8 cellular contexts compared by ENCODE assay signal in genomic region chr22:31488988-31489617, GRCh38. TPM values are rescaled to one million over a fixed set of nuclear protein-coding genes. Genes with fewer than 3 reads are reported as not detected.
A peak's percentile ranks its signal among the peaks of the same experiment; 100 is the strongest.
DNase-seq lines count a peak whose midpoint lies in the region; ATAC-seq lines count a peak whose summit lies in the region.

No MANE protein-coding gene starts in this region.

- H3K4me3 Mint-ChIP-seq in activated CD4-positive, alpha-beta T cell treated with anti-CD3 and anti-CD28 coated beads, Interleukin-2, amount 10 ng/mL, durations not matched to agents 24 days and 14 days = peak overlapping the region; percentile 86
- H3K4me3 Mint-ChIP-seq in effector memory CD8-positive, alpha-beta T cell = peak overlapping the region; percentile 88 to 92
- H3K4me3 Mint-ChIP-seq in memory B cell = peak overlapping the region; percentile 90
- peak overlapping the region; percentile 81 to 93 for H3K4me3 Mint-ChIP-seq in stimulated activated naive CD8-positive, alpha-beta T cell treated with anti-CD3 and anti-CD28 coated beads, Interleukin-15, amount 100 ng/mL, for 72 hours

- DNase-seq in GM19238 (ENCODE audit: insufficient read length, low spot score) (peak; percentile 27), HT-29 (ENCODE audit: low spot score) (peak; percentile 32), memory B cell (ENCODE audit: low spot score in 2 of 2) (peak in 1 of 2 donors; percentile 40), DMS79 (lab: John Stamatoyannopoulos, UW) (no peak)
- DNase-seq in activated CD4-positive, alpha-beta T cell treated with anti-CD3 and anti-CD28 coated beads, Interleukin-2, amount 10 ng/mL, durations not matched to agents 24 days and 14 days = peak; percentile 76
- peak; percentile 3 to 15 (median 8) for DNase-seq in effector memory CD8-positive, alpha-beta T cell
- peak; percentile 38 to 49 for DNase-seq in stimulated activated naive CD8-positive, alpha-beta T cell treated with anti-CD3 and anti-CD28 coated beads, Interleukin-15, amount 100 ng/mL, for 72 hours

- peak overlapping the region; percentile 93 for H3K9ac ChIP-seq in BLaER1

- ATAC-seq in effector memory CD8-positive, alpha-beta T cell (replicated peaks) = peak; percentile 11
- ATAC-seq in memory B cell (ENCODE audit: low read depth) = no peak
- ATAC-seq in stimulated activated naive CD8-positive, alpha-beta T cell treated with anti-CD3 and anti-CD28 coated beads, Interleukin-15, amount 100 ng/mL, for 72 hours = peak; percentile 52

- no peaks in the 10 kb centered on the region for H3K27me3 Mint-ChIP-seq in activated CD4-positive, alpha-beta T cell treated with anti-CD3 and anti-CD28 coated beads, Interleukin-2, amount 10 ng/mL, durations not matched to agents 24 days and 14 days
- H3K27me3 Mint-ChIP-seq in effector memory CD8-positive, alpha-beta T cell = no peaks in the 10 kb centered on the region
- no peaks in the 10 kb centered on the region for H3K27me3 Mint-ChIP-seq in memory B cell
- H3K27me3 Mint-ChIP-seq in stimulated activated naive CD8-positive, alpha-beta T cell treated with anti-CD3 and anti-CD28 coated beads, Interleukin-15, amount 100 ng/mL, for 72 hours = no peaks in the 10 kb centered on the region

- no peaks in the 10 kb centered on the region for H3K9me3 Mint-ChIP-seq in activated CD4-positive, alpha-beta T cell treated with anti-CD3 and anti-CD28 coated beads, Interleukin-2, amount 10 ng/mL, durations not matched to agents 24 days and 14 days
- H3K9me3 Mint-ChIP-seq in effector memory CD8-positive, alpha-beta T cell = no peaks in the 10 kb centered on the region
- no peaks in the 10 kb centered on the region for H3K9me3 Mint-ChIP-seq in memory B cell
- no peaks in the 10 kb centered on the region for H3K9me3 Mint-ChIP-seq in stimulated activated naive CD8-positive, alpha-beta T cell treated with anti-CD3 and anti-CD28 coated beads, Interleukin-15, amount 100 ng/mL, for 72 hours

- intact Hi-C loops in activated CD4-positive, alpha-beta T cell treated with anti-CD3 and anti-CD28 coated beads, Interleukin-2, amount 10 ng/mL, durations not matched to agents 24 days and 14 days (cut with micrococcal nuclease) = loop anchor here (1.0 to 2.0 kb wide), 5 partner anchors 8 to 144 kb away; partner anchors contain the start of gene DRG1

- H3K27me3 ChIP-seq in BLaER1 = no peaks in the 10 kb centered on the region

- peaks cover 38% of the 10 kb centered on the region for H3K36me3 Mint-ChIP-seq in activated CD4-positive, alpha-beta T cell treated with anti-CD3 and anti-CD28 coated beads, Interleukin-2, amount 10 ng/mL, durations not matched to agents 24 days and 14 days (ENCODE audit: low read depth)
- H3K36me3 Mint-ChIP-seq in effector memory CD8-positive, alpha-beta T cell (ENCODE audit: insufficient read depth) = peaks cover 41% of the 10 kb centered on the region
- H3K36me3 Mint-ChIP-seq in memory B cell = peaks cover 2% of the 10 kb centered on the region

- H3K36me3 ChIP-seq in BLaER1 = peaks cover 42% of the 10 kb centered on the region

- peaks cover 40% of the 10 kb centered on the region for H3K4me1 ChIP-seq in BLaER1

- peak overlapping the region; percentile 88 for H3K4me2 ChIP-seq in BLaER1

- peak overlapping the region; percentile 98 for H3K27ac ChIP-seq in BLaER1

- no peaks in the 10 kb centered on the region for H3K9me3 ChIP-seq in BLaER1

- H4K20me1 ChIP-seq in BLaER1 = peaks cover 39% of the 10 kb centered on the region

- H3K27ac Mint-ChIP-seq in activated CD4-positive, alpha-beta T cell treated with anti-CD3 and anti-CD28 coated beads, Interleukin-2, amount 10 ng/mL, durations not matched to agents 24 days and 14 days = peak overlapping the region; percentile 75
- peak overlapping the region; percentile 91 to 98 for H3K27ac Mint-ChIP-seq in effector memory CD8-positive, alpha-beta T cell
- peak overlapping the region; percentile 96 for H3K27ac Mint-ChIP-seq in memory B cell
- H3K27ac Mint-ChIP-seq in stimulated activated naive CD8-positive, alpha-beta T cell treated with anti-CD3 and anti-CD28 coated beads, Interleukin-15, amount 100 ng/mL, for 72 hours = peak overlapping the region; percentile 84 to 93

- peaks cover 45% of the 10 kb centered on the region for H3K4me1 Mint-ChIP-seq in activated CD4-positive, alpha-beta T cell treated with anti-CD3 and anti-CD28 coated beads, Interleukin-2, amount 10 ng/mL, durations not matched to agents 24 days and 14 days
- peaks cover 17 to 43% of the 10 kb centered on the region in 2 donors for H3K4me1 Mint-ChIP-seq in effector memory CD8-positive, alpha-beta T cell (ENCODE audit: low read depth in 2 of 2)
- peaks cover 18% of the 10 kb centered on the region for H3K4me1 Mint-ChIP-seq in memory B cell
- peaks cover 55% of the 10 kb centered on the region for H3K4me1 Mint-ChIP-seq in stimulated activated naive CD8-positive, alpha-beta T cell treated with anti-CD3 and anti-CD28 coated beads, Interleukin-15, amount 100 ng/mL, for 72 hours

- peak overlapping the region; percentile 97 for H3K4me3 ChIP-seq in BLaER1

RNA-seq across cellular contexts. Expression of gene EIF4ENIF1, which starts 0.5 kb away (rescaled TPM):
- total RNA-seq in HT-29 (2014; rRNA removed; shearing (Covaris generic)) = 3.9 and 4.3 TPM in 2 replicates
- 78.1 and 85.6 TPM in 2 replicates for total RNA-seq in activated CD4-positive, alpha-beta T cell treated with anti-CD3 and anti-CD28 coated beads, Interleukin-2, amount 10 ng/mL, durations not matched to agents 24 days and 14 days

RNA-seq across cellular contexts. Expression of gene SFI1, which starts 7.2 kb away (rescaled TPM):
- 20.5 and 26.1 TPM in 2 replicates for total RNA-seq in HT-29 (2014; rRNA removed; shearing (Covaris generic))
- total RNA-seq in activated CD4-positive, alpha-beta T cell treated with anti-CD3 and anti-CD28 coated beads, Interleukin-2, amount 10 ng/mL, durations not matched to agents 24 days and 14 days = 321 and 352 TPM in 2 replicates

Comparison
In these comparisons a context has a peak if more than half of its experiments do, and no peak if none do; other contexts are left out.
1. RNA of gene EIF4ENIF1, which starts 0.5 kb away (total RNA-seq): 78.1 to 85.6 TPM in activated CD4-positive, alpha-beta T cell treated with anti-CD3 and anti-CD28 coated beads, Interleukin-2, amount 10 ng/mL, durations not matched to agents 24 days and 14 days; 3.9 to 4.3 TPM in HT-29; every median in the first group is over 10 times any median in the second.
2. RNA of gene SFI1, which starts 7.2 kb away (total RNA-seq): 321 to 352 TPM in activated CD4-positive, alpha-beta T cell treated with anti-CD3 and anti-CD28 coated beads, Interleukin-2, amount 10 ng/mL, durations not matched to agents 24 days and 14 days; 20.5 to 26.1 TPM in HT-29; every median in the first group is over 10 times any median in the second.
3. Peak in every context shown above with its lines, with median percentiles within 50 percentile points of each other: H3K27ac Mint-ChIP-seq and H3K4me3 Mint-ChIP-seq.